Comparison of ENCODE assay signal across 1 cellular context in genomic region chr16:87971933-87972332, GRCh38.
TF ChIP-seq lines count a peak whose summit lies in the region.

No MANE protein-coding gene starts in this region.

TF ChIP-seq in HepG2, 621 proteins besides CTCF, POLR2A, EP300 and RAD21:
- no peak for TF ChIP-seq ZNF75D (CRISPR knock-in tag; IDR thresholded peaks at IDR 0.05; ENCODE audit: borderline replicate concordance)
- TF ChIP-seq ASH2L (IDR thresholded peaks at IDR 0.05; ENCODE audit: insufficient read length, low read depth, low read length), result peak; percentile 32
- TF ChIP-seq ARNT (IDR thresholded peaks at IDR 0.05), result no peak
- TF ChIP-seq, protein P1, sequence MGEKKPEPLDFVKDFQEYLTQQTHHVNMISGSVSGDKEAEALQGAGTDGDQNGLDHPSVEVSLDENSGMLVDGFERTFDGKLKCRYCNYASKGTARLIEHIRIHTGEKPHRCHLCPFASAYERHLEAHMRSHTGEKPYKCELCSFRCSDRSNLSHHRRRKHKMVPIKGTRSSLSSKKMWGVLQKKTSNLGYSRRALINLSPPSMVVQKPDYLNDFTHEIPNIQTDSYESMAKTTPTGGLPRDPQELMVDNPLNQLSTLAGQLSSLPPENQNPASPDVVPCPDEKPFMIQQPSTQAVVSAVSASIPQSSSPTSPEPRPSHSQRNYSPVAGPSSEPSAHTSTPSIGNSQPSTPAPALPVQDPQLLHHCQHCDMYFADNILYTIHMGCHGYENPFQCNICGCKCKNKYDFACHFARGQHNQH (CRISPR knock-in tag; IDR thresholded peaks at IDR 0.05), result no peak
- no peak for TF ChIP-seq SOX5 (CRISPR knock-in tag; IDR thresholded peaks at IDR 0.05; ENCODE audit: borderline replicate concordance)
- TF ChIP-seq USF2 (IDR thresholded peaks at IDR 0.05; ENCODE audit: low read depth, low read length), result no peak
- TF ChIP-seq USF2 (CRISPR knock-in tag; IDR thresholded peaks at IDR 0.05; ENCODE audit: borderline replicate concordance), result no peak
- TF ChIP-seq SRSF4 (IDR thresholded peaks at IDR 0.05; ENCODE audit: low read depth, low read length, poor library complexity, severe bottlenecking), result no peak
- TF ChIP-seq CBX5 (CRISPR knock-in tag; IDR thresholded peaks at IDR 0.05; ENCODE audit: borderline replicate concordance), result peak; percentile 42; the same call in 1 of the 2 replicates
- no peak for TF ChIP-seq NR2F1 (CRISPR knock-in tag; IDR thresholded peaks at IDR 0.05)
- no peak for TF ChIP-seq ZFY (CRISPR knock-in tag; IDR thresholded peaks at IDR 0.05)
- no peak for TF ChIP-seq ZNF772 (CRISPR knock-in tag; IDR thresholded peaks at IDR 0.05)
- no peak for TF ChIP-seq NR1H2 (CRISPR knock-in tag; IDR thresholded peaks at IDR 0.05; ENCODE audit: borderline replicate concordance, low read depth)
- no peak for TF ChIP-seq ZNF597 (CRISPR knock-in tag; IDR thresholded peaks at IDR 0.05)
- TF ChIP-seq ZNF280D (CRISPR knock-in tag; IDR thresholded peaks at IDR 0.05), result peak; percentile 95
- TF ChIP-seq CHD2 (IDR thresholded peaks at IDR 0.05; ENCODE audit: low read depth, low read length), result no peak
- no peak for TF ChIP-seq ATF6 (CRISPR knock-in tag; conservative IDR thresholded peaks at IDR 0.05)
- TF ChIP-seq MAFG (CRISPR knock-in tag; IDR thresholded peaks at IDR 0.05), result no peak
